1 cellular context compared by ENCODE assay signal in the genomic region with DNA sequence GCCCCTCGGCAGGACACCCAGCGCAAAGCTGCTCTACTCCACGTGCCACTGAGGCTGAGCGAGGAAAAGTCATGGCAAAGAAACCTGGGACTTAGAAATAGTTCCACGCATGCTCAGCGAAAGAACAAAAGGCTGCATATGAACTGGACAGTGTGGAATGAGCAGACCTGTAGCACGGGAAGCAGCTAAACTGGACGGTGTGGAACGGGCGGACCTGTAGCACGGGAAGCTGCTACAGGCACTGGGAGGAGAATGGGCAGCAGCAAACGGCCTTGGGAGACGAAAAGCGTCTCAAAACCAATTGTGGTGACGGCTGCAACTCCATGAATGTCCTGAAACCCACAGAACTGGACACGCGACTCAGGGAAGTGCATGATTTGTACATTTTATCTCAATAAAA.
TF ChIP-seq lines count a peak whose summit lies in the region.

No MANE protein-coding gene starts in this region.

TF ChIP-seq in K562, 482 proteins besides CTCF, POLR2A, EP300 and RAD21:
- peak; percentile 50; the same call in 1 of the 2 replicates for TF ChIP-seq POLR2G (IDR thresholded peaks at IDR 0.05; ENCODE audit: low read depth, low read length)
- no peak for TF ChIP-seq GTF2E2 (tag; IDR thresholded peaks at IDR 0.05)
